In genomic region chr7:12957487-12957886, GRCh38 we compare ENCODE assay signal across 1 cellular context.
A peak's percentile ranks its signal among the peaks of the same experiment; 100 is the strongest.
TF ChIP-seq lines count a peak whose summit lies in the region.

No MANE protein-coding gene starts in this region.

TF ChIP-seq in K562, 482 proteins besides CTCF, POLR2A, EP300 and RAD21 (continued from another document):
- TF ChIP-seq MLLT1 (IDR thresholded peaks at IDR 0.05) (peak in 1 of 2 experiments; percentile 70; a peak in 1 of 4 replicates), SOX6 (IDR thresholded peaks at IDR 0.05) (peak; percentile 52; the same call in 1 of the 2 replicates), SMARCA4 (IDR thresholded peaks at IDR 0.05) (peak; percentile 53; the same call in 1 of the 2 replicates), ZNF316 (IDR thresholded peaks at IDR 0.05) (peak; percentile 76), CREB3 (tag; conservative IDR thresholded peaks at IDR 0.05; ENCODE audit: low read depth) (no peak), PBX2 (CRISPR knock-in tag; IDR thresholded peaks at IDR 0.05; ENCODE audit: low read depth) (no peak), PBX2 (tag; conservative IDR thresholded peaks at IDR 0.05; ENCODE audit: low read depth) (peak; percentile 66), NBN (IDR thresholded peaks at IDR 0.05; ENCODE audit: low read depth) (no peak)
